8 cellular contexts compared by ENCODE assay signal in the genomic region with DNA sequence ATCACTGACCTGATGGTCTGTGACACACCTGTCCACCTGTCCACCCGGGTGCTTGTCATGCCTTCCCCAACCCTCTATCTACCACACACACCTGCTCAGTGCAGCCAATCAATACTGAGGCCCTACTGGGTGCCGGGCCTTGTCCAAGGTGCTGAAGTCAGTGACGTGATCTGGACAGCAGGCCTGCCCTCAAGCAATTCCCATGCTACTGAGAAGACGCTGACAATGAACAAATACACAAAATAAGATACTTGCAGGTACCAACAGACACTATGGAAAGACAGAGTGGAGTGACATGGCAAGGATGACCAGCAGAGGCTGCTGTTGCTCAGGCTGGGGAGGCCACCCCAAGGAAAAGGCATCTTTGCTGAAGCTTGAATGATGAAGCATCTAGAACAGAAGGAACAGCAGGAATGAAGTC. TPM values are rescaled to one million over a fixed set of nuclear protein-coding genes. Genes with fewer than 3 reads are reported as not detected.
DNase-seq lines count a peak whose midpoint lies in the region; ATAC-seq and TF ChIP-seq lines count a peak whose summit lies in the region.

No MANE protein-coding gene starts in this region.

- no peaks in the 10 kb centered on the region for H3K36me3 ChIP-seq in OCI-LY3 (replicated peaks; ENCODE audit: low read depth, low read length)

- peak; percentile 16 for ATAC-seq in activated CD8-positive, alpha-beta memory T cell treated with anti-CD3 and anti-CD28 coated beads, Interleukin-2, amount 10 ng/mL, durations not matched to agents 7 days and 5 days
- ATAC-seq in esophagus mucosa: peak; percentile 63
- no peak for ATAC-seq in activated naive CD4-positive, alpha-beta T cell treated with anti-CD3 and anti-CD28 coated beads, Interleukin-2, amount 50 U/mL, for 72 hours

- H3K4me1 Mint-ChIP-seq in activated CD8-positive, alpha-beta memory T cell treated with anti-CD3 and anti-CD28 coated beads, Interleukin-2, amount 10 ng/mL, durations not matched to agents 7 days and 5 days: no peaks in the 10 kb centered on the region

- no peak overlapping the region for H3K9ac ChIP-seq in OCI-LY3 (ENCODE audit: low read length)

- no peak for DNase-seq in activated CD8-positive, alpha-beta memory T cell treated with anti-CD3 and anti-CD28 coated beads, Interleukin-2, amount 10 ng/mL, durations not matched to agents 7 days and 5 days
- DNase-seq in activated CD8-positive, alpha-beta memory T cell treated with anti-CD3 and anti-CD28 coated beads, Interleukin-2, amount 50 U/mL, for 4 hours: no peak
- DNase-seq in retinal pigment epithelial cell (ENCODE audit: low read depth) (no peak), NCI-H2029 treated with DMSO at 0.1 percent for 48 hours (lab: John Stamatoyannopoulos, UW) (no peak), SK-N-DZ (ENCODE audit: low spot score) (no peak)
- no peak for DNase-seq in activated naive CD4-positive, alpha-beta T cell treated with anti-CD3 and anti-CD28 coated beads, Interleukin-2, amount 50 U/mL, for 72 hours (ENCODE audit: low spot score in 2 of 2)

- H3K9me3 ChIP-seq in OCI-LY3 (ENCODE audit: insufficient read depth, low read length): no peaks in the 10 kb centered on the region

- H2AFZ ChIP-seq in OCI-LY3 (ENCODE audit: low read depth, low read length): no peak overlapping the region

- no peak overlapping the region for H3K4me2 ChIP-seq in OCI-LY3 (ENCODE audit: low read length)

- H3K79me2 ChIP-seq in OCI-LY3 (ENCODE audit: low read length): no peaks in the 10 kb centered on the region

- no peak overlapping the region for H3K4me3 ChIP-seq in OCI-LY3 (ENCODE audit: low read length)
- no peak overlapping the region for H3K4me3 ChIP-seq in retinal pigment epithelial cell (ENCODE audit: low read length)

- peaks cover 9% of the 10 kb centered on the region for H3K4me1 ChIP-seq in OCI-LY3 (ENCODE audit: low read length)

- no peak overlapping the region for H3K27ac Mint-ChIP-seq in activated CD8-positive, alpha-beta memory T cell treated with anti-CD3 and anti-CD28 coated beads, Interleukin-2, amount 10 ng/mL, durations not matched to agents 7 days and 5 days
- H3K27ac Mint-ChIP-seq in activated naive CD4-positive, alpha-beta T cell treated with anti-CD3 and anti-CD28 coated beads, Interleukin-2, amount 50 U/mL, for 72 hours: no peak overlapping the region

- TF ChIP-seq CTCF in OCI-LY3 (IDR thresholded peaks at IDR 0.05; ENCODE audit: low read depth, low read length) (peak; percentile 78), retinal pigment epithelial cell (conservative IDR thresholded peaks at IDR 0.05; ENCODE audit: low read depth, low read length) (peak; percentile 78)

- H3K36me3 Mint-ChIP-seq in activated CD8-positive, alpha-beta memory T cell treated with anti-CD3 and anti-CD28 coated beads, Interleukin-2, amount 10 ng/mL, durations not matched to agents 7 days and 5 days: peaks cover 5% of the 10 kb centered on the region
- no peaks in the 10 kb centered on the region for H3K36me3 Mint-ChIP-seq in activated naive CD4-positive, alpha-beta T cell treated with anti-CD3 and anti-CD28 coated beads, Interleukin-2, amount 50 U/mL, for 72 hours

- no peaks in the 10 kb centered on the region for H3K27me3 ChIP-seq in OCI-LY3 (ENCODE audit: low read depth, low read length)

- no peaks in the 10 kb centered on the region for H3K9me3 Mint-ChIP-seq in activated CD8-positive, alpha-beta memory T cell treated with anti-CD3 and anti-CD28 coated beads, Interleukin-2, amount 10 ng/mL, durations not matched to agents 7 days and 5 days (ENCODE audit: low read depth)
- no peaks in the 10 kb centered on the region for H3K9me3 Mint-ChIP-seq in activated naive CD4-positive, alpha-beta T cell treated with anti-CD3 and anti-CD28 coated beads, Interleukin-2, amount 50 U/mL, for 72 hours

- H4K20me1 ChIP-seq in OCI-LY3 (ENCODE audit: insufficient read depth, low read length): no peaks in the 10 kb centered on the region

- CTCF ChIA-PET in activated CD8-positive, alpha-beta memory T cell treated with anti-CD3 and anti-CD28 coated beads, Interleukin-2, amount 10 ng/mL, durations not matched to agents 7 days and 5 days (lab: Charles Lee): no interaction called here

- H3K27me3 Mint-ChIP-seq in activated CD8-positive, alpha-beta memory T cell treated with anti-CD3 and anti-CD28 coated beads, Interleukin-2, amount 10 ng/mL, durations not matched to agents 7 days and 5 days: no peaks in the 10 kb centered on the region

- no peak overlapping the region for H3K4me3 Mint-ChIP-seq in activated CD8-positive, alpha-beta memory T cell treated with anti-CD3 and anti-CD28 coated beads, Interleukin-2, amount 10 ng/mL, durations not matched to agents 7 days and 5 days

- H3K27ac ChIP-seq in OCI-LY3 (ENCODE audit: low read length): no peak overlapping the region

RNA-seq across cellular contexts. Expression of gene PLAAT3, which starts 21.2 kb away (rescaled TPM):
- 10 to 100 TPM; 21.7 to 25.5 TPM for total RNA-seq in activated CD8-positive, alpha-beta memory T cell treated with anti-CD3 and anti-CD28 coated beads, Interleukin-2, amount 10 ng/mL, durations not matched to agents 7 days and 5 days
- 3.2 TPM for total RNA-seq in esophagus mucosa
- polyA plus RNA-seq in SK-N-DZ (2014; cell fraction: cytosol; rRNA removed): not detected in 2 replicates
- polyA plus RNA-seq in SK-N-DZ (2014; cell fraction: nucleus; rRNA removed): not detected in 2 replicates
- 1 to 10 TPM; 6.3 to 9.4 TPM for total RNA-seq in activated naive CD4-positive, alpha-beta T cell treated with anti-CD3 and anti-CD28 coated beads, Interleukin-2, amount 50 U/mL, for 72 hours

RNA-seq across cellular contexts. Expression of gene PLAAT2, which starts 29.8 kb away (rescaled TPM):
- total RNA-seq in activated CD8-positive, alpha-beta memory T cell treated with anti-CD3 and anti-CD28 coated beads, Interleukin-2, amount 10 ng/mL, durations not matched to agents 7 days and 5 days: 1 to 10 TPM in 1 of 2 experiments, under 1 TPM in 1; 0.73 to 1.3 TPM
- total RNA-seq in esophagus mucosa: 0.84 TPM
- polyA plus RNA-seq in SK-N-DZ (2014; cell fraction: cytosol; rRNA removed): not detected in 2 replicates
- polyA plus RNA-seq in SK-N-DZ (2014; cell fraction: nucleus; rRNA removed): not detected in 2 replicates
- total RNA-seq in activated naive CD4-positive, alpha-beta T cell treated with anti-CD3 and anti-CD28 coated beads, Interleukin-2, amount 50 U/mL, for 72 hours: not detected

RNA-seq across cellular contexts. Expression of gene PLAAT4, which starts 56.4 kb away (rescaled TPM):
- 100 to 1,000 TPM in 1 of 2 experiments, 10 to 100 TPM in 1; 85.3 to 128 TPM for total RNA-seq in activated CD8-positive, alpha-beta memory T cell treated with anti-CD3 and anti-CD28 coated beads, Interleukin-2, amount 10 ng/mL, durations not matched to agents 7 days and 5 days
- 5.5 TPM for total RNA-seq in esophagus mucosa
- not detected in 2 replicates for polyA plus RNA-seq in SK-N-DZ (2014; cell fraction: cytosol; rRNA removed)
- not detected in 2 replicates for polyA plus RNA-seq in SK-N-DZ (2014; cell fraction: nucleus; rRNA removed)
- 10 to 100 TPM; 11.6 to 34.1 TPM for total RNA-seq in activated naive CD4-positive, alpha-beta T cell treated with anti-CD3 and anti-CD28 coated beads, Interleukin-2, amount 50 U/mL, for 72 hours

Comparison
In these comparisons a context has a peak if more than half of its experiments do, and no peak if none do; other contexts are left out.
1. ATAC-seq: peak in activated CD8-positive, alpha-beta memory T cell treated with anti-CD3 and anti-CD28 coated beads, Interleukin-2, amount 10 ng/mL, durations not matched to agents 7 days and 5 days (single experiment) and esophagus mucosa (single experiment); none in activated naive CD4-positive, alpha-beta T cell treated with anti-CD3 and anti-CD28 coated beads, Interleukin-2, amount 50 U/mL, for 72 hours (0 of 2).